ENCODE assay signal across 9 cellular contexts in the genomic region with DNA sequence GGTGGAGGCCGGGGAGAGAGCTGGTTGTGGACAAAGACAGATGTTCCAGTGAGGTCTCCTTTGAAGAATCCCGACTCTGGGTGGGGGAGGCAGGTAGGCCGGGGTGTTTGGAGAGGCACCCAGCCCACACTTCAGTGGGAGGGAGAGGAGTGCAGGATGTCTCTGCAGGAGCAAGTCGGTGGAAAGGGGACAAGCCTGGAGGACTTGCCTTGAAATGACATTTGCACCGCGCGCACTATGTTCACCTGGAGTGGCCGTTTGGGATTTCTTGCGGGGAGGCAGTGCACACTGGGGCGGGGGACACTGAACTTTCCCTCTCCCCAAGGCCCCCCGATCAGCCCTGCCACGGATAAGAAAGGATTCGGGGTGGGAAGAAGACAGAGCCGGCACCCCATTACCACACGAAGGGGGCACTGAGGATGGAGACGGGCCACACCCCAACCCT. TPM values are rescaled to one million over a fixed set of nuclear protein-coding genes. Genes with fewer than 3 reads are reported as not detected.
DNase-seq lines count a peak whose midpoint lies in the region; ATAC-seq, FAIRE-seq and TF ChIP-seq lines count a peak whose summit lies in the region.
"Had no signal": no experiment of that assay in that cellular context is flagged by ENCODE, and none has a peak within 500 bp of the region (broad histone marks: within the 10 kb centered on the region; RNA-seq: fewer than 3 reads in every experiment).

No MANE protein-coding gene starts in this region.

- DNase-seq in G401 (ENCODE audit: low spot score) = peak; percentile 37
- no peak for DNase-seq in fibroblast of villous mesenchyme (ENCODE audit: low read depth)
- no peak for DNase-seq in cerebellar cortex (ENCODE audit: low spot score)
- DNase-seq in GM12892 (ENCODE audit: insufficient read length) = no peak
- no peak for DNase-seq in DMS114 treated with DMSO at 0.1 percent for 48 hours (lab: John Stamatoyannopoulos, UW; ENCODE audit: unreplicated experiment)

- H3K27ac ChIP-seq in VCaP = peak overlapping the region; percentile 72; the same call in 1 of the 2 replicates
- peak overlapping the region; percentile 6 for H3K27ac ChIP-seq in parathyroid adenoma

- no peak for ATAC-seq in HG02798 (IDR thresholded peaks at IDR 0.05; ENCODE audit: poor library complexity, unreplicated experiment)

- no peaks in the 10 kb centered on the region for H3K27me3 ChIP-seq in parathyroid adenoma (ENCODE audit: control insufficient read depth, insufficient read depth, low read length)

- peak overlapping the region; percentile 67 for H3K4me3 ChIP-seq in fibroblast of villous mesenchyme (ENCODE audit: low read depth, low read length)
- peak overlapping the region; percentile 69 for H3K4me3 ChIP-seq in parathyroid adenoma (ENCODE audit: low read depth, low read length)

- H3K4me1 ChIP-seq in parathyroid adenoma = peaks cover 3% of the 10 kb centered on the region

- no peaks in the 10 kb centered on the region for H3K9me3 ChIP-seq in parathyroid adenoma (ENCODE audit: control insufficient read depth, low read length)

- TF ChIP-seq CTCF in VCaP (conservative IDR thresholded peaks at IDR 0.05) (no peak), fibroblast of villous mesenchyme (IDR thresholded peaks at IDR 0.05; ENCODE audit: insufficient read depth, low read depth, low read length) (no peak), parathyroid adenoma (IDR thresholded peaks at IDR 0.05) (no peak)

- in situ Hi-C loops in G401 (cut with HindIII; ENCODE audit: low sequenced_read_pairs) = no loop called here

- peak overlapping the region; percentile 58 for H2AFZ ChIP-seq in parathyroid adenoma

- H3K79me2 ChIP-seq in parathyroid adenoma = peaks cover 9% of the 10 kb centered on the region

- no peak for FAIRE-seq in GM12892 (lab: Jason Lieb, UNC)
- FAIRE-seq: endometrium had no signal

- no peak for TF ChIP-seq POLR2A in GM12892 (IDR thresholded peaks at IDR 0.05; ENCODE audit: low read depth, low read length)

- no peaks in the 10 kb centered on the region for H3K36me3 ChIP-seq in parathyroid adenoma (ENCODE audit: control insufficient read depth, insufficient read depth, low read length)

- H3K4me2 ChIP-seq in parathyroid adenoma (ENCODE audit: low read length) = peak overlapping the region; percentile 92

- peak overlapping the region; percentile 11 for H3K9ac ChIP-seq in parathyroid adenoma

RNA-seq across cellular contexts. Expression of a gene that starts 1.0 kb away (rescaled TPM):
- 0.06 and 1.9 TPM in 2 replicates for total RNA-seq in G401 (2014; rRNA removed; shearing (Covaris generic))
- total RNA-seq in fibroblast of villous mesenchyme = 3.9 and 4.2 TPM in 2 replicates
- 0.53 TPM for polyA plus RNA-seq in GM12892 (2012; ENCODE audit: missing spikeins)
